Comparison of ENCODE assay signal across 7 cellular contexts in genomic region chr12:113422929-113423669, GRCh38. TPM values are rescaled to one million over a fixed set of nuclear protein-coding genes. Genes with fewer than 3 reads are reported as not detected.
DNase-seq lines count a peak whose midpoint lies in the region; ATAC-seq and TF ChIP-seq lines count a peak whose summit lies in the region.

No MANE protein-coding gene starts in this region.

- H3K79me2 ChIP-seq in HCT116 (ENCODE audit: insufficient read depth, low read length): peaks cover 6% of the 10 kb centered on the region; the same call in 1 of the 2 replicates

- H4K20me1 ChIP-seq in HCT116 (ENCODE audit: insufficient read depth): no peaks in the 10 kb centered on the region

- peak overlapping the region; percentile 74 for H3K27ac ChIP-seq in HCT116 (ENCODE audit: low read depth, low read length)
- peak overlapping the region; percentile 25 for H3K27ac ChIP-seq in angular gyrus (ENCODE audit: low read depth, low read length)
- H3K27ac ChIP-seq in subcutaneous abdominal adipose tissue (ENCODE audit: low read depth, low read length): peak overlapping the region; percentile 12

- H3K9ac ChIP-seq in HCT116 (ENCODE audit: low read length): peak overlapping the region; percentile 89
- H3K9ac ChIP-seq in subcutaneous abdominal adipose tissue (ENCODE audit: low read length in 5 of 5): peak overlapping the region in 4 of 5 donors; percentile 60 to 81 (median 76)

- peak overlapping the region; percentile 97 for H3K4me2 ChIP-seq in HCT116 (ENCODE audit: low read length)

- H3K4me1 Mint-ChIP-seq in activated T-cell treated with anti-CD3 and anti-CD28 coated beads, Interleukin-2, amount 50 U/mL, for 4 hours (ENCODE audit: low read depth): no peaks in the 10 kb centered on the region

- H3K9me2 ChIP-seq in HCT116 (ENCODE audit: insufficient read depth): no peaks in the 10 kb centered on the region

- H3K9me3 Mint-ChIP-seq in activated T-cell treated with anti-CD3 and anti-CD28 coated beads, Interleukin-2, amount 50 U/mL, for 4 hours: no peaks in the 10 kb centered on the region

- no peaks in the 10 kb centered on the region for H3K36me3 ChIP-seq in HCT116 (ENCODE audit: control insufficient read depth in 1 of 2, insufficient read depth in 2 of 2, low read length in 2 of 2)
- H3K36me3 ChIP-seq in subcutaneous abdominal adipose tissue (ENCODE audit: control insufficient read depth in 5 of 5, insufficient read depth in 5 of 5, low read length in 5 of 5): no peaks in the 10 kb centered on the region

- no peak for TF ChIP-seq RAD21 in HCT116 (IDR thresholded peaks at IDR 0.05; ENCODE audit: low read depth)

- no peaks in the 10 kb centered on the region for H3K36me3 Mint-ChIP-seq in activated T-cell treated with anti-CD3 and anti-CD28 coated beads, Interleukin-2, amount 50 U/mL, for 4 hours (ENCODE audit: insufficient read depth)

- ATAC-seq in HCT116: peak; percentile 19
- ATAC-seq in GM21529 (IDR thresholded peaks at IDR 0.05; ENCODE audit: unreplicated experiment): no peak
- no peak for ATAC-seq in GM21367 (IDR thresholded peaks at IDR 0.05; ENCODE audit: unreplicated experiment)
- no peak for ATAC-seq in activated T-cell treated with anti-CD3 and anti-CD28 coated beads, Interleukin-2, amount 50 U/mL, for 4 hours

- TF ChIP-seq POLR2A in HCT116 (IDR thresholded peaks at IDR 0.05; ENCODE audit: borderline replicate concordance, extremely low read depth, insufficient read depth, insufficient read length): no peak

- no peak for TF ChIP-seq CTCF in HCT116 (IDR thresholded peaks at IDR 0.05 in 2 of 3, conservative IDR thresholded peaks at IDR 0.05 in 1 of 3; ENCODE audit: borderline replicate concordance in 1 of 3, insufficient read depth in 1 of 3, low read depth in 2 of 3, low read length in 2 of 3)

- POLR2A ChIA-PET in HCT116 (lab: Charles Lee): interaction anchor here (1.2 to 1.4 kb wide), 2 partner anchors 12 to 88 kb away, joined by 4 to 9 read pairs; partner anchors contain the start of gene SLC8B1

- H3K27me3 Mint-ChIP-seq in activated T-cell treated with anti-CD3 and anti-CD28 coated beads, Interleukin-2, amount 50 U/mL, for 4 hours (ENCODE audit: low read depth): peaks cover 18% of the 10 kb centered on the region

- H2AFZ ChIP-seq in HCT116 (ENCODE audit: low read depth, low read length, poor library complexity, severe bottlenecking): no peak overlapping the region

- H3K27me3 ChIP-seq in HCT116 (ENCODE audit: insufficient read depth, low read length) (no peaks in the 10 kb centered on the region), subcutaneous abdominal adipose tissue (ENCODE audit: control insufficient read depth in 5 of 5, insufficient read depth in 4 of 5, low read length in 5 of 5) (peaks cover 0 to 4% (median 0%) of the 10 kb centered on the region in 5 donors)

- intact Hi-C loops in HCT116 (cut with micrococcal nuclease): no loop called here

- H3K9me3 ChIP-seq in HCT116 (ENCODE audit: control insufficient read depth in 1 of 2, insufficient read depth in 1 of 2, low read depth in 1 of 2, low read length in 2 of 2): no peaks in the 10 kb centered on the region
- no peaks in the 10 kb centered on the region for H3K9me3 ChIP-seq in subcutaneous abdominal adipose tissue (ENCODE audit: control insufficient read depth in 5 of 5, low read length in 5 of 5)

- no peak for DNase-seq in HCT116 (ENCODE audit: low read depth, low spot score)
- peak; percentile 26 for DNase-seq in kidney tubule cell (ENCODE audit: low spot score)
- DNase-seq in activated T-cell treated with anti-CD3 and anti-CD28 coated beads, Interleukin-2, amount 50 U/mL, for 4 hours: no peak

- peak overlapping the region; percentile 89 to 93 for H3K4me3 ChIP-seq in HCT116 (replicated peaks in 1 of 2; ENCODE audit: low read depth in 1 of 2, low read length in 2 of 2)
- peak overlapping the region; percentile 64 to 77 (median 70) for H3K4me3 ChIP-seq in subcutaneous abdominal adipose tissue (ENCODE audit: low read depth in 1 of 5, low read length in 5 of 5)

- H3K4me1 ChIP-seq in HCT116 (ENCODE audit: control insufficient read depth in 1 of 2, insufficient read depth in 2 of 2, low read length in 2 of 2) (peaks cover 5 to 24% of the 10 kb centered on the region in 2 experiments; a peak in 3 of 4 replicates), subcutaneous abdominal adipose tissue (ENCODE audit: control insufficient read depth in 5 of 5, insufficient read depth in 5 of 5, low read length in 5 of 5) (peaks cover 4 to 29% (median 16%) of the 10 kb centered on the region in 5 donors)

- RAD21 ChIA-PET in HCT116 (lab: Charles Lee; ENCODE audit: low non-redundant PET in 1 of 2, low total read pairs in 2 of 2, uncharacterized antibody in 2 of 2, unreplicated experiment in 2 of 2): interaction anchor here in 1 of 2 experiments (1.4 kb wide), 1 partner anchor 88 kb away, joined by 7 read pairs; the partner anchor contains the start of gene SLC8B1

- H3K4me3 Mint-ChIP-seq in activated T-cell treated with anti-CD3 and anti-CD28 coated beads, Interleukin-2, amount 50 U/mL, for 4 hours: no peak overlapping the region

- no TSS peak for BruUV-seq in HCT116 (replicated peaks; lab: Mats Ljungman, UMichigan)

- CTCF ChIA-PET in HCT116 (lab: Charles Lee): interaction anchor here (1.5 kb wide), 1 partner anchor 430 kb away, joined by 3 read pairs; no protein-coding TSS in a partner anchor

TF ChIP-seq in HCT116, 20 proteins besides CTCF, POLR2A, EP300 and RAD21:
- TF ChIP-seq JUND (IDR thresholded peaks at IDR 0.05) (0 out of 2 replicates have a peak, but pooled peaks have one; percentile 27), FOSL1 (IDR thresholded peaks at IDR 0.05; ENCODE audit: low read depth) (peak; percentile 38; the same call in 1 of the 2 replicates), YY1 (IDR thresholded peaks at IDR 0.05; ENCODE audit: extremely low read depth, insufficient replicate concordance, low read depth, low read length) (no peak)

RNA-seq across cellular contexts. Expression of gene SDSL, which starts 0.9 kb away (rescaled TPM):
- total RNA-seq in HCT116 (2021; ENCODE audit: unreplicated experiment): 19.1 TPM
- 22.7 and 25.5 TPM in 2 replicates for polyA plus RNA-seq in HCT116 (2012)
- under 1 TPM in 1 of 3 donors, not detected in 2; 0.46 TPM for total RNA-seq in activated T-cell treated with anti-CD3 and anti-CD28 coated beads, Interleukin-2, amount 50 U/mL, for 4 hours

RNA-seq across cellular contexts. Expression of gene SDS, which starts 19.4 kb away (rescaled TPM):
- not detected for total RNA-seq in HCT116 (2021; ENCODE audit: unreplicated experiment)
- polyA plus RNA-seq in HCT116 (2012): 0.09 and 0.17 TPM in 2 replicates
- total RNA-seq in activated T-cell treated with anti-CD3 and anti-CD28 coated beads, Interleukin-2, amount 50 U/mL, for 4 hours: under 1 TPM in 1 of 3 donors, not detected in 2; 0.18 TPM

RNA-seq across cellular contexts. Expression of gene LHX5, which starts 48.6 kb away (rescaled TPM):
- total RNA-seq in HCT116 (2021; ENCODE audit: unreplicated experiment): 2.4 TPM
- polyA plus RNA-seq in HCT116 (2012): 1.2 and 1.3 TPM in 2 replicates
- not detected for total RNA-seq in activated T-cell treated with anti-CD3 and anti-CD28 coated beads, Interleukin-2, amount 50 U/mL, for 4 hours

Comparison
In these comparisons a context has a peak if more than half of its experiments do, and no peak if none do; other contexts are left out.
1. H3K27ac ChIP-seq: peak in every context shown above with its lines; median percentile 74 in HCT116; 25 in angular gyrus; 12 in subcutaneous abdominal adipose tissue.
2. RNA of gene SDSL, which starts 0.9 kb away (total RNA-seq): 19.1 TPM in HCT116 (single experiment); 0.46 TPM in activated T-cell treated with anti-CD3 and anti-CD28 coated beads, Interleukin-2, amount 50 U/mL, for 4 hours; every median in the first group is over 10 times any median in the second.